Comparison of ENCODE assay signal across 17 cellular contexts in genomic region chr4:78092850-78093249, GRCh38. TPM values are rescaled to one million over a fixed set of nuclear protein-coding genes. Genes with fewer than 3 reads are reported as not detected.
A peak's percentile ranks its signal among the peaks of the same experiment; 100 is the strongest.
DNase-seq lines count a peak whose midpoint lies in the region; ATAC-seq, FAIRE-seq and TF ChIP-seq lines count a peak whose summit lies in the region.
"Had no signal": no experiment of that assay in that cellular context is flagged by ENCODE, and none has a peak within 500 bp of the region (broad histone marks: within the 10 kb centered on the region; RNA-seq: fewer than 3 reads in every experiment).

No MANE protein-coding gene starts in this region.

- DNase-seq in H9 (no peak), astrocyte of the hippocampus (ENCODE audit: low read depth, low spot score) (peak; percentile 20), neural progenitor cell (ENCODE audit: low spot score) (peak; percentile 56), hepatocyte (ENCODE audit: low spot score) (no peak), D721Med (ENCODE audit: insufficient read length, low spot score) (no peak)
- DNase-seq: CD8-positive, alpha-beta memory T cell; DMS 273 treated with DMSO at 0.1 percent for 48 hours; NCI-H1105 treated with DMSO at 0.1 percent for 48 hours; NCI-H187 treated with DMSO at 0.1 percent for 48 hours; NCI-H345; NCI-H526; SHP77 treated with DMSO at 0.1 percent for 48 hours had no signal

- H3K4me1 ChIP-seq in H9 (ENCODE audit: insufficient read depth, low read length) (peaks cover 6% of the 10 kb centered on the region; the same call in 1 of the 2 replicates), iPS-18a (ENCODE audit: control insufficient read depth, low read depth, low read length) (peaks cover 31% of the 10 kb centered on the region), neural progenitor cell (peaks cover 15% of the 10 kb centered on the region), hepatocyte (ENCODE audit: insufficient read depth) (no peaks in the 10 kb centered on the region)
- H3K4me1 ChIP-seq: BLaER1 had no signal

- H3K9ac ChIP-seq in H9 (ENCODE audit: extremely low read depth, insufficient read length, low read length) = peak overlapping the region; percentile 37
- peak overlapping the region; percentile 29 for H3K9ac ChIP-seq in iPS-18a (ENCODE audit: low read length)
- no peak overlapping the region for H3K9ac ChIP-seq in neural progenitor cell
- H3K9ac ChIP-seq: BLaER1 had no signal

- H2BK5ac ChIP-seq in H9 (ENCODE audit: insufficient read length, low read length) = no peak overlapping the region

- no peak overlapping the region for H3T11ph ChIP-seq in H9 (ENCODE audit: low read length)

- H3K27me3 ChIP-seq in H9 (ENCODE audit: insufficient read depth, low read length) (no peaks in the 10 kb centered on the region), iPS-18a (ENCODE audit: control insufficient read depth, insufficient read depth, low read length) (no peaks in the 10 kb centered on the region), neural progenitor cell (no peaks in the 10 kb centered on the region), hepatocyte (no peaks in the 10 kb centered on the region)
- H3K27me3 ChIP-seq: BLaER1 had no signal

- TF ChIP-seq CTCF in H9 (conservative IDR thresholded peaks at IDR 0.05) (no peak), neural progenitor cell (IDR thresholded peaks at IDR 0.05) (no peak), hepatocyte (IDR thresholded peaks at IDR 0.05; ENCODE audit: poor library complexity) (no peak), D721Med (IDR thresholded peaks at IDR 0.05; ENCODE audit: insufficient read depth, missing control alignments) (no peak)

- H2BK15ac ChIP-seq in H9 (ENCODE audit: low read depth, low read length) = no peak overlapping the region

- no peak overlapping the region for H2AK5ac ChIP-seq in H9 (ENCODE audit: insufficient read length, low read length)

- H3K23ac ChIP-seq in H9 (ENCODE audit: insufficient read length, low read depth, low read length) = no peak overlapping the region

- no peak overlapping the region for H2BK12ac ChIP-seq in H9 (ENCODE audit: insufficient read length, low read depth, low read length)

- H3K23me2 ChIP-seq in H9 (ENCODE audit: insufficient read length, low read depth, low read length, poor library complexity, severe bottlenecking) = peaks cover 3% of the 10 kb centered on the region

- H4K91ac ChIP-seq in H9 (ENCODE audit: insufficient read length, low read depth, low read length) = no peak overlapping the region

- H3K79me2 ChIP-seq in H9 (ENCODE audit: insufficient read depth, low read length) (no peaks in the 10 kb centered on the region), neural progenitor cell (ENCODE audit: low read depth) (no peaks in the 10 kb centered on the region), hepatocyte (no peaks in the 10 kb centered on the region)

- no peak overlapping the region for H4K8ac ChIP-seq in H9 (replicated peaks; ENCODE audit: insufficient read length, low read depth, low read length)

- H2BK120ac ChIP-seq in H9 (ENCODE audit: low read depth, low read length, poor library complexity, severe bottlenecking) = no peak overlapping the region

- peaks cover 31 to 35% of the 10 kb centered on the region in 2 experiments for H3K9me3 Mint-ChIP-seq in H9
- H3K9me3 Mint-ChIP-seq in neural progenitor cell = peaks cover 18% of the 10 kb centered on the region

- H3K18ac ChIP-seq in H9 (ENCODE audit: insufficient read length, low read depth, low read length) = no peak overlapping the region

- H3F3A ChIP-seq in neural progenitor cell (ENCODE audit: low read depth) = peaks cover 10% of the 10 kb centered on the region

- H3K4me1 Mint-ChIP-seq in H9 (peaks cover 40 to 42% of the 10 kb centered on the region in 2 experiments), neural progenitor cell (peaks cover 15% of the 10 kb centered on the region)
- H3K4me1 Mint-ChIP-seq: CD8-positive, alpha-beta memory T cell had no signal

- no peak overlapping the region for H3K14ac ChIP-seq in H9 (ENCODE audit: insufficient read depth, low read length)

- H3K4me2 ChIP-seq in H9 (ENCODE audit: insufficient read depth, insufficient read length, low read length) (peak overlapping the region; percentile 69), neural progenitor cell (peak overlapping the region; percentile 67), hepatocyte (no peak overlapping the region)
- H3K4me2 ChIP-seq: BLaER1 had no signal

- H3K36me3 ChIP-seq in iPS-18a (ENCODE audit: control insufficient read depth, low read depth, low read length) = no peaks in the 10 kb centered on the region
- no peaks in the 10 kb centered on the region for H3K36me3 ChIP-seq in neural progenitor cell
- no peaks in the 10 kb centered on the region for H3K36me3 ChIP-seq in hepatocyte (replicated peaks; ENCODE audit: insufficient read depth, low read depth)
- H3K36me3 ChIP-seq: BLaER1 had no signal

- H2AFZ ChIP-seq in H9 (ENCODE audit: low read length) (no peak overlapping the region), neural progenitor cell (replicated peaks) (no peak overlapping the region), hepatocyte (no peak overlapping the region)

- no peak for ATAC-seq in HG03565 (IDR thresholded peaks at IDR 0.05; ENCODE audit: unreplicated experiment)

- no peaks in the 10 kb centered on the region for H3K9me2 ChIP-seq in hepatocyte (replicated peaks; ENCODE audit: insufficient read depth)

- H4K5ac ChIP-seq in H9 (ENCODE audit: insufficient read length, low read depth, low read length) = peak overlapping the region; percentile 96

- H3K27me3 Mint-ChIP-seq in H9 (ENCODE audit: low read depth) (no peaks in the 10 kb centered on the region), neural progenitor cell (ENCODE audit: insufficient read depth, low read depth) (no peaks in the 10 kb centered on the region)

- H3K36me3 Mint-ChIP-seq in H9 (ENCODE audit: insufficient read depth in 1 of 3, low read depth in 3 of 3) (peaks cover 40 to 52% (median 42%) of the 10 kb centered on the region in 3 experiments), neural progenitor cell (peaks cover 11% of the 10 kb centered on the region)
- H3K36me3 Mint-ChIP-seq: CD8-positive, alpha-beta memory T cell had no signal

- H3K4ac ChIP-seq in H9 (ENCODE audit: low read depth, low read length) = no peak overlapping the region

- H3K9me3 ChIP-seq in H9 (ENCODE audit: control insufficient read depth, low read depth, low read length) = no peaks in the 10 kb centered on the region
- H3K9me3 ChIP-seq in iPS-18a (ENCODE audit: control insufficient read depth, low read depth, low read length) = peaks cover 9% of the 10 kb centered on the region
- H3K9me3 ChIP-seq in neural progenitor cell (ENCODE audit: low read depth) = no peaks in the 10 kb centered on the region
- no peaks in the 10 kb centered on the region for H3K9me3 ChIP-seq in hepatocyte (ENCODE audit: low read depth)

- peaks cover 2% of the 10 kb centered on the region for H3K79me1 ChIP-seq in H9 (ENCODE audit: insufficient read depth, low read depth, low read length, poor library complexity, severe bottlenecking)

- H4K20me1 ChIP-seq in H9 (ENCODE audit: control insufficient read depth, insufficient read depth, insufficient read length) = no peaks in the 10 kb centered on the region
- no peaks in the 10 kb centered on the region for H4K20me1 ChIP-seq in neural progenitor cell (ENCODE audit: low read depth)
- no peaks in the 10 kb centered on the region for H4K20me1 ChIP-seq in hepatocyte (ENCODE audit: insufficient read depth, poor library complexity, severe bottlenecking)
- H4K20me1 ChIP-seq: BLaER1 had no signal

- peak overlapping the region; percentile 32 for H2BK20ac ChIP-seq in H9 (ENCODE audit: low read depth, low read length, poor library complexity, severe bottlenecking)

- FAIRE-seq in D721Med (lab: Jason Lieb, UNC) = no peak
- FAIRE-seq: A204.1, GM12892 had no signal

- H3K4me3 ChIP-seq in iPS-18a (ENCODE audit: low read length) (peak overlapping the region; percentile 44), neural progenitor cell (no peak overlapping the region), hepatocyte (no peak overlapping the region)
- H3K4me3 ChIP-seq: BLaER1 had no signal

- peak overlapping the region; percentile 97 to 99 (median 99) for H3K27ac Mint-ChIP-seq in H9
- no peak overlapping the region for H3K27ac Mint-ChIP-seq in neural progenitor cell
- H3K27ac Mint-ChIP-seq: CD8-positive, alpha-beta memory T cell had no signal

- H3K27ac ChIP-seq in H9 (ENCODE audit: insufficient read length, low read depth, low read length) (peak overlapping the region; percentile 99), iPS-18a (ENCODE audit: low read length) (peak overlapping the region; percentile 89), neural progenitor cell (peak overlapping the region; percentile 69), hepatocyte (no peak overlapping the region)
- H3K27ac ChIP-seq: BLaER1 had no signal

- peak overlapping the region; percentile 22 to 66; a peak in 4 of 5 replicates for H3K4me3 Mint-ChIP-seq in H9
- no peak overlapping the region for H3K4me3 Mint-ChIP-seq in neural progenitor cell
- H3K4me3 Mint-ChIP-seq: CD8-positive, alpha-beta memory T cell had no signal

- no peak overlapping the region for H3K56ac ChIP-seq in H9 (ENCODE audit: insufficient read length, low read depth, low read length)

RNA-seq across cellular contexts. Expression of gene FRAS1, which starts 35.7 kb away (rescaled TPM):
- total RNA-seq in H9 (2021) (50.3 and 58.5 TPM in 2 replicates), neural progenitor cell (ENCODE audit: low replicate concordance) (21.1 and 21.3 TPM in 2 replicates), hepatocyte (31.9 and 38.5 TPM in 2 replicates)
- polyA plus RNA-seq in hepatocyte = 9.3 and 12.0 TPM in 2 replicates
- total RNA-seq: CD8-positive, alpha-beta memory T cell had no signal
- polyA plus RNA-seq: CD8-positive, alpha-beta memory T cell had no signal

Comparison
In these comparisons a context has a peak if more than half of its experiments do, and no peak if none do; other contexts are left out.
1. DNase-seq: peak in astrocyte of the hippocampus (single experiment) and neural progenitor cell (single experiment); none in H9 (single experiment), hepatocyte (single experiment) and D721Med (single experiment).